Comparison of ENCODE assay signal across 1 cellular context in the genomic region with DNA sequence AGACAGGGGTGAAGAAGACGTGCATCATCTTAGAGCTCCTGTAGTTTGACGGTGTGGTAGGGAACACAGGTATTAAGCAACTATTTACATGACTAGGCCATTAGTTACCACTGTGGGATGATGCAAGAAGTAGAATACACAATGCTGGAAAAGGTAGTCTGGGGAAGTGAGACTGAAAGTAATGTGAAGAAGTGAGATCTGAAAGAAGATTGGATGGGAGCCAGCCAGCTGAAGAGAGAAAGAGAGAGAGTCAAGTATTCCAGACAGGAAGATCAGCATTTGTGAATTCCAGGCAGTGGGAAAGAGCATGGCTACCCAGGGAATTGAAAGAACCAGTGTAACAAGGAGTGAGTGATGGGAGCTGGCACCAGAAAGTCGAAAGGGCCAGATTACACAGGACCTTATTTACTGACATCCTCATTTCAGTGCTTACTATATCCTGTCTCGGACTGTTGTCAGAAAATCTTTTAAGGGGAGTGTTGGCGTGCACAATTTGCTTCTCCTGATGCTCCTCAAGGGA.
TF ChIP-seq lines count a peak whose summit lies in the region.

No MANE protein-coding gene starts in this region.

TF ChIP-seq in HepG2, 621 proteins besides CTCF, POLR2A, EP300 and RAD21 (continued from another document and continues in another):
- TF ChIP-seq, protein P1, sequence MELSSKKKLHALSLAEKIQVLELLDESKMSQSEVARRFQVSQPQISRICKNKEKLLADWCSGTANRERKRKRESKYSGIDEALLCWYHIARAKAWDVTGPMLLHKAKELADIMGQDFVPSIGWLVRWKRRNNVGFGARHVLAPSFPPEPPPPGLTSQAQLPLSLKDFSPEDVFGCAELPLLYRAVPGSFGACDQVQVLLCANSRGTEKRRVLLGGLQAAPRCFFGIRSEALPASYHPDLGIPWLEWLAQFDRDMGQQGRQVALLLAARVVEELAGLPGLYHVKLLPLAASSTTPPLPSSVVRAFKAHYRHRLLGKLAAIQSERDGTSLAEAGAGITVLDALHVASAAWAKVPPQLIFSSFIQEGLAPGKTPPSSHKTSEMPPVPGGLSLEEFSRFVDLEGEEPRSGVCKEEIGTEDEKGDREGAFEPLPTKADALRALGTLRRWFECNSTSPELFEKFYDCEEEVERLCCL (CRISPR knock-in tag; IDR thresholded peaks at IDR 0.05; ENCODE audit: borderline replicate concordance), result no peak
- TF ChIP-seq, protein P2, sequence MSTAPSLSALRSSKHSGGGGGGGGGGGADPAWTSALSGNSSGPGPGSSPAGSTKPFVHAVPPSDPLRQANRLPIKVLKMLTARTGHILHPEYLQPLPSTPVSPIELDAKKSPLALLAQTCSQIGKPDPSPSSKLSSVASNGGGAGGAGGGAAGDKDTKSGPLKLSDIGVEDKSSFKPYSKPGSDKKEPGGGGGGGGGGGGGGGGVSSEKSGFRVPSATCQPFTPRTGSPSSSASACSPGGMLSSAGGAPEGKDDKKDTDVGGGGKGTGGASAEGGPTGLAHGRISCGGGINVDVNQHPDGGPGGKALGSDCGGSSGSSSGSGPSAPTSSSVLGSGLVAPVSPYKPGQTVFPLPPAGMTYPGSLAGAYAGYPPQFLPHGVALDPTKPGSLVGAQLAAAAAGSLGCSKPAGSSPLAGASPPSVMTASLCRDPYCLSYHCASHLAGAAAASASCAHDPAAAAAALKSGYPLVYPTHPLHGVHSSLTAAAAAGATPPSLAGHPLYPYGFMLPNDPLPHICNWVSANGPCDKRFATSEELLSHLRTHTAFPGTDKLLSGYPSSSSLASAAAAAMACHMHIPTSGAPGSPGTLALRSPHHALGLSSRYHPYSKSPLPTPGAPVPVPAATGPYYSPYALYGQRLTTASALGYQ (CRISPR knock-in tag; IDR thresholded peaks at IDR 0.05), result no peak
- TF ChIP-seq MIER2 (CRISPR knock-in tag; IDR thresholded peaks at IDR 0.05) (no peak), RBM22 (optimal IDR thresholded peaks at IDR 0.05; ENCODE audit: low read length) (no peak), SP140L (CRISPR knock-in tag; IDR thresholded peaks at IDR 0.05; ENCODE audit: borderline replicate concordance) (no peak), NR1H2 (CRISPR knock-in tag; IDR thresholded peaks at IDR 0.05; ENCODE audit: borderline replicate concordance, low read depth) (no peak), NFATC3 (CRISPR knock-in tag; IDR thresholded peaks at IDR 0.05) (no peak), CCAR2 (optimal IDR thresholded peaks at IDR 0.05; ENCODE audit: low read depth, low read length) (no peak), MXI1 (IDR thresholded peaks at IDR 0.05; ENCODE audit: borderline replicate concordance, low read depth, low read length) (peak; percentile 21; the same call in 1 of the 3 replicates), ZNF563 (CRISPR knock-in tag; IDR thresholded peaks at IDR 0.05) (no peak), ZNF558 (CRISPR knock-in tag; IDR thresholded peaks at IDR 0.05; ENCODE audit: borderline replicate concordance) (no peak), ISX (CRISPR knock-in tag; conservative IDR thresholded peaks at IDR 0.05) (no peak), TAF1 (CRISPR knock-in tag; IDR thresholded peaks at IDR 0.05) (no peak), CENPT (CRISPR knock-in tag; IDR thresholded peaks at IDR 0.05; ENCODE audit: low read depth) (no peak), NR2C2 (CRISPR knock-in tag; IDR thresholded peaks at IDR 0.05; ENCODE audit: borderline replicate concordance) (peak; percentile 55; the same call in 1 of the 2 replicates), KLF12 (CRISPR knock-in tag; IDR thresholded peaks at IDR 0.05; ENCODE audit: borderline replicate concordance) (no peak), ZNF501 (CRISPR knock-in tag; IDR thresholded peaks at IDR 0.05) (no peak), ZNF264 (CRISPR knock-in tag; IDR thresholded peaks at IDR 0.05) (no peak), SOX5 (CRISPR knock-in tag; IDR thresholded peaks at IDR 0.05; ENCODE audit: borderline replicate concordance) (peak; percentile 55), SALL2 (CRISPR knock-in tag; IDR thresholded peaks at IDR 0.05) (no peak), DNMT3B (CRISPR knock-in tag; conservative IDR thresholded peaks at IDR 0.05) (no peak), FOXA1 (IDR thresholded peaks at IDR 0.05) (no peak), FOXA1 (CRISPR knock-in tag; IDR thresholded peaks at IDR 0.05) (peak; percentile 71; the same call in 1 of the 2 replicates), NFYB (CRISPR knock-in tag; IDR thresholded peaks at IDR 0.05) (no peak), ZFP36 (IDR thresholded peaks at IDR 0.05; ENCODE audit: borderline replicate concordance, low read depth, low read length, partially characterized antibody) (no peak), THYN1 (CRISPR knock-in tag; IDR thresholded peaks at IDR 0.05; ENCODE audit: borderline replicate concordance, low read depth) (0 out of 2 replicates have a peak, but pooled peaks have one; percentile 39), KLF13 (CRISPR knock-in tag; IDR thresholded peaks at IDR 0.05) (no peak), MEIS1 (CRISPR knock-in tag; IDR thresholded peaks at IDR 0.05; ENCODE audit: borderline replicate concordance) (0 out of 2 replicates have a peak, but pooled peaks have one; percentile 34), ZSCAN21 (CRISPR knock-in tag; IDR thresholded peaks at IDR 0.05; ENCODE audit: borderline replicate concordance) (no peak), TP53 (CRISPR knock-in tag; conservative IDR thresholded peaks at IDR 0.05) (no peak)
- TF ChIP-seq, protein P3, sequence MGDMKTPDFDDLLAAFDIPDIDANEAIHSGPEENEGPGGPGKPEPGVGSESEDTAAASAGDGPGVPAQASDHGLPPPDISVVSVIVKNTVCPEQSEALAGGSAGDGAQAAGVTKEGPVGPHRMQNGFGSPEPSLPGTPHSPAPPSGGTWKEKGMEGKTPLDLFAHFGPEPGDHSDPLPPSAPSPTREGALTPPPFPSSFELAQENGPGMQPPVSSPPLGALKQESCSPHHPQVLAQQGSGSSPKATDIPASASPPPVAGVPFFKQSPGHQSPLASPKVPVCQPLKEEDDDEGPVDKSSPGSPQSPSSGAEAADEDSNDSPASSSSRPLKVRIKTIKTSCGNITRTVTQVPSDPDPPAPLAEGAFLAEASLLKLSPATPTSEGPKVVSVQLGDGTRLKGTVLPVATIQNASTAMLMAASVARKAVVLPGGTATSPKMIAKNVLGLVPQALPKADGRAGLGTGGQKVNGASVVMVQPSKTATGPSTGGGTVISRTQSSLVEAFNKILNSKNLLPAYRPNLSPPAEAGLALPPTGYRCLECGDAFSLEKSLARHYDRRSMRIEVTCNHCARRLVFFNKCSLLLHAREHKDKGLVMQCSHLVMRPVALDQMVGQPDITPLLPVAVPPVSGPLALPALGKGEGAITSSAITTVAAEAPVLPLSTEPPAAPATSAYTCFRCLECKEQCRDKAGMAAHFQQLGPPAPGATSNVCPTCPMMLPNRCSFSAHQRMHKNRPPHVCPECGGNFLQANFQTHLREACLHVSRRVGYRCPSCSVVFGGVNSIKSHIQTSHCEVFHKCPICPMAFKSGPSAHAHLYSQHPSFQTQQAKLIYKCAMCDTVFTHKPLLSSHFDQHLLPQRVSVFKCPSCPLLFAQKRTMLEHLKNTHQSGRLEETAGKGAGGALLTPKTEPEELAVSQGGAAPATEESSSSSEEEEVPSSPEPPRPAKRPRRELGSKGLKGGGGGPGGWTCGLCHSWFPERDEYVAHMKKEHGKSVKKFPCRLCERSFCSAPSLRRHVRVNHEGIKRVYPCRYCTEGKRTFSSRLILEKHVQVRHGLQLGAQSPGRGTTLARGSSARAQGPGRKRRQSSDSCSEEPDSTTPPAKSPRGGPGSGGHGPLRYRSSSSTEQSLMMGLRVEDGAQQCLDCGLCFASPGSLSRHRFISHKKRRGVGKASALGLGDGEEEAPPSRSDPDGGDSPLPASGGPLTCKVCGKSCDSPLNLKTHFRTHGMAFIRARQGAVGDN (CRISPR knock-in tag; IDR thresholded peaks at IDR 0.05), result no peak
- TF ChIP-seq, protein P4, sequence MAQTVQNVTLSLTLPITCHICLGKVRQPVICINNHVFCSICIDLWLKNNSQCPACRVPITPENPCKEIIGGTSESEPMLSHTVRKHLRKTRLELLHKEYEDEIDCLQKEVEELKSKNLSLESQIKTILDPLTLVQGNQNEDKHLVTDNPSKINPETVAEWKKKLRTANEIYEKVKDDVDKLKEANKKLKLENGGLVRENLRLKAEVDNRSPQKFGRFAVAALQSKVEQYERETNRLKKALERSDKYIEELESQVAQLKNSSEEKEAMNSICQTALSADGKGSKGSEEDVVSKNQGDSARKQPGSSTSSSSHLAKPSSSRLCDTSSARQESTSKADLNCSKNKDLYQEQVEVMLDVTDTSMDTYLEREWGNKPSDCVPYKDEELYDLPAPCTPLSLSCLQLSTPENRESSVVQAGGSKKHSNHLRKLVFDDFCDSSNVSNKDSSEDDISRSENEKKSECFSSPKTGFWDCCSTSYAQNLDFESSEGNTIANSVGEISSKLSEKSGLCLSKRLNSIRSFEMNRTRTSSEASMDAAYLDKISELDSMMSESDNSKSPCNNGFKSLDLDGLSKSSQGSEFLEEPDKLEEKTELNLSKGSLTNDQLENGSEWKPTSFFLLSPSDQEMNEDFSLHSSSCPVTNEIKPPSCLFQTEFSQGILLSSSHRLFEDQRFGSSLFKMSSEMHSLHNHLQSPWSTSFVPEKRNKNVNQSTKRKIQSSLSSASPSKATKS (CRISPR knock-in tag; IDR thresholded peaks at IDR 0.05), result no peak
- TF ChIP-seq, protein P5, sequence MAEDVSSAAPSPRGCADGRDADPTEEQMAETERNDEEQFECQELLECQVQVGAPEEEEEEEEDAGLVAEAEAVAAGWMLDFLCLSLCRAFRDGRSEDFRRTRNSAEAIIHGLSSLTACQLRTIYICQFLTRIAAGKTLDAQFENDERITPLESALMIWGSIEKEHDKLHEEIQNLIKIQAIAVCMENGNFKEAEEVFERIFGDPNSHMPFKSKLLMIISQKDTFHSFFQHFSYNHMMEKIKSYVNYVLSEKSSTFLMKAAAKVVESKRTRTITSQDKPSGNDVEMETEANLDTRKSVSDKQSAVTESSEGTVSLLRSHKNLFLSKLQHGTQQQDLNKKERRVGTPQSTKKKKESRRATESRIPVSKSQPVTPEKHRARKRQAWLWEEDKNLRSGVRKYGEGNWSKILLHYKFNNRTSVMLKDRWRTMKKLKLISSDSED (CRISPR knock-in tag; IDR thresholded peaks at IDR 0.05), result no peak
- TF ChIP-seq, protein P6, sequence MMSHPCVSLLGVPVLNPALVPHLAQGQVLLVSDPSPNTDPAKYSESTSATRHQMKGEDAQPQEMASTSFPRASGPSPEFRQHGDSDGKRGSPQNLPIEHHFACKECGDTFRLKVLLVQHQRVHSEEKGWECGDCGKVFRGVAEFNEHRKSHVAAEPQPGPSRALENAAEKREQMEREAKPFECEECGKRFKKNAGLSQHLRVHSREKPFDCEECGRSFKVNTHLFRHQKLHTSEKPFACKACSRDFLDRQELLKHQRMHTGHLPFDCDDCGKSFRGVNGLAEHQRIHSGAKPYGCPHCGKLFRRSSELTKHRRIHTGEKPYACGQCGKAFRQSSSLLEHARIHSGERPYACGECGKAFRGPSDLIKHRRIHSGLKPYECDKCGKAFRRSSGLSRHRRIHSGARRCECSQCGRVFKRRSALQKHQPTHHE (CRISPR knock-in tag; IDR thresholded peaks at IDR 0.05; ENCODE audit: borderline replicate concordance), result no peak
- TF ChIP-seq, protein P7, sequence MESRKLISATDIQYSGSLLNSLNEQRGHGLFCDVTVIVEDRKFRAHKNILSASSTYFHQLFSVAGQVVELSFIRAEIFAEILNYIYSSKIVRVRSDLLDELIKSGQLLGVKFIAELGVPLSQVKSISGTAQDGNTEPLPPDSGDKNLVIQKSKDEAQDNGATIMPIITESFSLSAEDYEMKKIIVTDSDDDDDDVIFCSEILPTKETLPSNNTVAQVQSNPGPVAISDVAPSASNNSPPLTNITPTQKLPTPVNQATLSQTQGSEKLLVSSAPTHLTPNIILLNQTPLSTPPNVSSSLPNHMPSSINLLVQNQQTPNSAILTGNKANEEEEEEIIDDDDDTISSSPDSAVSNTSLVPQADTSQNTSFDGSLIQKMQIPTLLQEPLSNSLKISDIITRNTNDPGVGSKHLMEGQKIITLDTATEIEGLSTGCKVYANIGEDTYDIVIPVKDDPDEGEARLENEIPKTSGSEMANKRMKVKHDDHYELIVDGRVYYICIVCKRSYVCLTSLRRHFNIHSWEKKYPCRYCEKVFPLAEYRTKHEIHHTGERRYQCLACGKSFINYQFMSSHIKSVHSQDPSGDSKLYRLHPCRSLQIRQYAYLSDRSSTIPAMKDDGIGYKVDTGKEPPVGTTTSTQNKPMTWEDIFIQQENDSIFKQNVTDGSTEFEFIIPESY (CRISPR knock-in tag; IDR thresholded peaks at IDR 0.05), result 0 out of 2 replicates have a peak, but pooled peaks have one; percentile 7
- TF ChIP-seq, protein P8, sequence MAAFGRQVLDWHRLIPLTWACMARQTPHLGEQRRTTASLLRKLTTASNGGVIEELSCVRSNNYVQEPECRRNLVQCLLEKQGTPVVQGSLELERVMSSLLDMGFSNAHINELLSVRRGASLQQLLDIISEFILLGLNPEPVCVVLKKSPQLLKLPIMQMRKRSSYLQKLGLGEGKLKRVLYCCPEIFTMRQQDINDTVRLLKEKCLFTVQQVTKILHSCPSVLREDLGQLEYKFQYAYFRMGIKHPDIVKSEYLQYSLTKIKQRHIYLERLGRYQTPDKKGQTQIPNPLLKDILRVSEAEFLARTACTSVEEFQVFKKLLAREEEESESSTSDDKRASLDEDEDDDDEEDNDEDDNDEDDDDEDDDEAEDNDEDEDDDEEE (CRISPR knock-in tag; IDR thresholded peaks at IDR 0.05), result no peak
- TF ChIP-seq, protein P9, sequence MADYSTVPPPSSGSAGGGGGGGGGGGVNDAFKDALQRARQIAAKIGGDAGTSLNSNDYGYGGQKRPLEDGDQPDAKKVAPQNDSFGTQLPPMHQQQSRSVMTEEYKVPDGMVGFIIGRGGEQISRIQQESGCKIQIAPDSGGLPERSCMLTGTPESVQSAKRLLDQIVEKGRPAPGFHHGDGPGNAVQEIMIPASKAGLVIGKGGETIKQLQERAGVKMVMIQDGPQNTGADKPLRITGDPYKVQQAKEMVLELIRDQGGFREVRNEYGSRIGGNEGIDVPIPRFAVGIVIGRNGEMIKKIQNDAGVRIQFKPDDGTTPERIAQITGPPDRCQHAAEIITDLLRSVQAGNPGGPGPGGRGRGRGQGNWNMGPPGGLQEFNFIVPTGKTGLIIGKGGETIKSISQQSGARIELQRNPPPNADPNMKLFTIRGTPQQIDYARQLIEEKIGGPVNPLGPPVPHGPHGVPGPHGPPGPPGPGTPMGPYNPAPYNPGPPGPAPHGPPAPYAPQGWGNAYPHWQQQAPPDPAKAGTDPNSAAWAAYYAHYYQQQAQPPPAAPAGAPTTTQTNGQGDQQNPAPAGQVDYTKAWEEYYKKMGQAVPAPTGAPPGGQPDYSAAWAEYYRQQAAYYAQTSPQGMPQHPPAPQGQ (CRISPR knock-in tag; IDR thresholded peaks at IDR 0.05; ENCODE audit: borderline replicate concordance), result no peak
- TF ChIP-seq, protein P10, sequence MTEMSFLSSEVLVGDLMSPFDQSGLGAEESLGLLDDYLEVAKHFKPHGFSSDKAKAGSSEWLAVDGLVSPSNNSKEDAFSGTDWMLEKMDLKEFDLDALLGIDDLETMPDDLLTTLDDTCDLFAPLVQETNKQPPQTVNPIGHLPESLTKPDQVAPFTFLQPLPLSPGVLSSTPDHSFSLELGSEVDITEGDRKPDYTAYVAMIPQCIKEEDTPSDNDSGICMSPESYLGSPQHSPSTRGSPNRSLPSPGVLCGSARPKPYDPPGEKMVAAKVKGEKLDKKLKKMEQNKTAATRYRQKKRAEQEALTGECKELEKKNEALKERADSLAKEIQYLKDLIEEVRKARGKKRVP (CRISPR knock-in tag; IDR thresholded peaks at IDR 0.05), result peak; percentile 47 to 98; a peak in 2 of 4 replicates
- TF ChIP-seq, protein P11, sequence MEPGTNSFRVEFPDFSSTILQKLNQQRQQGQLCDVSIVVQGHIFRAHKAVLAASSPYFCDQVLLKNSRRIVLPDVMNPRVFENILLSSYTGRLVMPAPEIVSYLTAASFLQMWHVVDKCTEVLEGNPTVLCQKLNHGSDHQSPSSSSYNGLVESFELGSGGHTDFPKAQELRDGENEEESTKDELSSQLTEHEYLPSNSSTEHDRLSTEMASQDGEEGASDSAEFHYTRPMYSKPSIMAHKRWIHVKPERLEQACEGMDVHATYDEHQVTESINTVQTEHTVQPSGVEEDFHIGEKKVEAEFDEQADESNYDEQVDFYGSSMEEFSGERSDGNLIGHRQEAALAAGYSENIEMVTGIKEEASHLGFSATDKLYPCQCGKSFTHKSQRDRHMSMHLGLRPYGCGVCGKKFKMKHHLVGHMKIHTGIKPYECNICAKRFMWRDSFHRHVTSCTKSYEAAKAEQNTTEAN (CRISPR knock-in tag; conservative IDR thresholded peaks at IDR 0.05), result no peak
